36 cellular contexts compared by ENCODE assay signal in the genomic region with DNA sequence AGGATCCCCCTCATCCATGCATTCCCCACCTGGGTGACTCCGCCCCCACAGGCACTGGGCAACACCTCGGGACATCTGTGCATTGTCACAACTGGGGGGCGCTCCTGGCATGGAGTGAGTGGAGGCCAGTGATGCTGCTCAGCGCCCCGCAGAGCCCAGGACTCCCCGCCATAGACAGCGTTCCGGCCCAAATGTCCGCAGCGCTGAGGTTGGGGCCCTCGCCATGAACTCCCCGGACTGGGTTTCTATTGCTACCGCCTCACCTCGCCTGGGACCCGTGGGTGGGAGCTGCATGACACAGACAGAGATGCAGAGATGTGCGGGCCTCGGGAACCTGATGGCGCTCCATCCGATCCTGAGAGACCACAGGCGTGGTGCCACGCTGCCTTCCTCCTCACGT. TPM values are rescaled to one million over a fixed set of nuclear protein-coding genes. Genes with fewer than 3 reads are reported as not detected.
"Had no signal": no experiment of that assay in that cellular context is flagged by ENCODE, and none has a peak within 500 bp of the region (broad histone marks: within the 10 kb centered on the region; RNA-seq: fewer than 3 reads in every experiment).

No MANE protein-coding gene starts in this region.

- ATAC-seq: activated CD4-positive, alpha-beta T cell treated with anti-CD3 and anti-CD28 coated beads for 36 hours; activated CD8-positive, alpha-beta memory T cell treated with anti-CD3 and anti-CD28 coated beads, Interleukin-2, amount 10 ng/mL, durations not matched to agents 7 days and 5 days; activated CD8-positive, alpha-beta T cell treated with anti-CD3 and anti-CD28 coated beads, Interleukin-2, amount 10 ng/mL, durations not matched to agents 7 days and 5 days; activated naive CD4-positive, alpha-beta T cell treated with anti-CD3 and anti-CD28 coated beads, Interleukin-2, amount 50 U/mL, for 72 hours; activated T-cell treated with anti-CD3 and anti-CD28 coated beads, Interleukin-2, amount 50 U/mL, for 72 hours; effector memory CD8-positive, alpha-beta T cell; gastroesophageal sphincter; left colon; pancreas had no signal

- H3K4me3 Mint-ChIP-seq: activated CD4-positive, alpha-beta T cell treated with anti-CD3 and anti-CD28 coated beads for 36 hours; activated CD8-positive, alpha-beta memory T cell treated with anti-CD3 and anti-CD28 coated beads, Interleukin-2, amount 10 ng/mL, durations not matched to agents 7 days and 5 days; activated CD8-positive, alpha-beta T cell treated with anti-CD3 and anti-CD28 coated beads, Interleukin-2, amount 10 ng/mL, durations not matched to agents 7 days and 5 days; T-helper 2 cell treated with Interferon-gamma antibody and Interleukin-4, amounts not matched to agents 5 μg/mL and 100 μg/mL, for 36 hours had no signal

- H3K27ac Mint-ChIP-seq: activated CD4-positive, alpha-beta T cell treated with anti-CD3 and anti-CD28 coated beads for 36 hours; activated CD8-positive, alpha-beta memory T cell treated with anti-CD3 and anti-CD28 coated beads, Interleukin-2, amount 10 ng/mL, durations not matched to agents 7 days and 5 days; activated T-cell treated with anti-CD3 and anti-CD28 coated beads, Interleukin-2, amount 50 U/mL, for 72 hours; T-helper 2 cell treated with Interferon-gamma antibody and Interleukin-4, amounts not matched to agents 5 μg/mL and 100 μg/mL, for 36 hours had no signal

- DNase-seq: activated CD4-positive, alpha-beta T cell treated with anti-CD3 and anti-CD28 coated beads for 36 hours; activated CD4-positive, CD25-positive, alpha-beta regulatory T cell; activated CD8-positive, alpha-beta memory T cell treated with anti-CD3 and anti-CD28 coated beads, Interleukin-2, amount 10 ng/mL, durations not matched to agents 7 days and 5 days; activated CD8-positive, alpha-beta T cell treated with anti-CD3 and anti-CD28 coated beads, Interleukin-2, amount 10 ng/mL, durations not matched to agents 7 days and 5 days; activated naive CD4-positive, alpha-beta T cell; activated T-cell treated with anti-CD3 and anti-CD28 coated beads for 4 hours; activated T-cell treated with anti-CD3 and anti-CD28 coated beads, Interleukin-2, amount 50 U/mL, for 72 hours; cerebellar nuclear complex; effector memory CD8-positive, alpha-beta T cell; hippocampal formation; left colon; mammary epithelial cell; nucleus accumbens; sigmoid colon; small intestine; stimulated activated CD4-positive, alpha-beta T cell treated with anti-CD3 and anti-CD28 coated beads, Interleukin-15, amount 100 ng/mL, for 24 hours; stimulated activated CD4-positive, alpha-beta T cell treated with anti-CD3 and anti-CD28 coated beads, Interleukin-2, amount 100 ng/mL, for 24 hours; stimulated activated naive CD4-positive, alpha-beta T cell; tibial artery had no signal

- H3K36me3 ChIP-seq: pancreas, prostate gland had no signal

- H3K4me1 ChIP-seq: prostate gland had no signal

- H3K27ac ChIP-seq: coronary artery, gastroesophageal sphincter, pancreas, prostate gland, suprapubic skin, tibial artery had no signal

- H3K9me3 Mint-ChIP-seq: activated naive CD4-positive, alpha-beta T cell treated with anti-CD3 and anti-CD28 coated beads, Interleukin-2, amount 50 U/mL, for 72 hours; activated T-cell treated with anti-CD3 and anti-CD28 coated beads, Interleukin-2, amount 50 U/mL, for 72 hours; effector memory CD8-positive, alpha-beta T cell; T-helper 2 cell treated with Interferon-gamma antibody and Interleukin-4, amounts not matched to agents 5 μg/mL and 100 μg/mL, for 36 hours had no signal

- H3K9me3 ChIP-seq: gastroesophageal sphincter, pancreas, prostate gland, sigmoid colon, suprapubic skin, tibial artery had no signal

- FAIRE-seq: bronchial epithelial cell, endothelial cell of umbilical vein, keratinocyte, pancreas, small intestine had no signal

- H3K4me3 ChIP-seq: coronary artery, gastroesophageal sphincter, pancreas, prostate gland, sigmoid colon, suprapubic skin, tibial artery had no signal

- H3K27me3 ChIP-seq: dorsolateral prefrontal cortex, gastroesophageal sphincter, pancreas, sigmoid colon, suprapubic skin, tibial artery had no signal

- H3K27me3 Mint-ChIP-seq: activated CD4-positive, alpha-beta T cell treated with anti-CD3 and anti-CD28 coated beads for 36 hours; activated CD8-positive, alpha-beta memory T cell treated with anti-CD3 and anti-CD28 coated beads, Interleukin-2, amount 10 ng/mL, durations not matched to agents 7 days and 5 days; effector memory CD8-positive, alpha-beta T cell had no signal

RNA-seq across cellular contexts. Expression of a gene that starts 27.5 kb away (rescaled TPM):
- total RNA-seq: activated CD4-positive, alpha-beta T cell treated with anti-CD3 and anti-CD28 coated beads for 36 hours; activated CD8-positive, alpha-beta memory T cell treated with anti-CD3 and anti-CD28 coated beads, Interleukin-2, amount 10 ng/mL, durations not matched to agents 7 days and 5 days; activated CD8-positive, alpha-beta T cell treated with anti-CD3 and anti-CD28 coated beads, Interleukin-2, amount 10 ng/mL, durations not matched to agents 7 days and 5 days; activated naive CD4-positive, alpha-beta T cell treated with anti-CD3 and anti-CD28 coated beads, Interleukin-2, amount 50 U/mL, for 72 hours; activated T-cell treated with anti-CD3 and anti-CD28 coated beads, Interleukin-2, amount 50 U/mL, for 72 hours; bronchial epithelial cell; endothelial cell of umbilical vein; fibroblast of lung; fibroblast of villous mesenchyme; gastroesophageal sphincter; liver; pancreas; sigmoid colon; suprapubic skin; ureter had no signal
- polyA plus RNA-seq: endothelial cell of umbilical vein, esophagus, fibroblast of lung, keratinocyte, liver, mammary epithelial cell, neural cell had no signal

RNA-seq across cellular contexts. Expression of a gene that starts 28.2 kb away (rescaled TPM):
- total RNA-seq: bronchial epithelial cell, fibroblast of lung, fibroblast of villous mesenchyme, gastroesophageal sphincter had no signal
- polyA plus RNA-seq: endothelial cell of umbilical vein, fibroblast of lung, keratinocyte, liver, mammary epithelial cell, neural cell had no signal

RNA-seq across cellular contexts. Expression of a gene that starts 30.4 kb away (rescaled TPM):
- total RNA-seq: bronchial epithelial cell, endothelial cell of umbilical vein, fibroblast of lung, fibroblast of villous mesenchyme, gastroesophageal sphincter, sigmoid colon, ureter had no signal
- polyA plus RNA-seq: endothelial cell of umbilical vein, fibroblast of lung, keratinocyte, neural cell had no signal
